In genomic region chr2:107936427-107937359, GRCh38 we compare ENCODE assay signal across 8 cellular contexts. TPM values are rescaled to one million over a fixed set of nuclear protein-coding genes. Genes with fewer than 3 reads are reported as not detected.
DNase-seq lines count a peak whose midpoint lies in the region; ATAC-seq, FAIRE-seq and TF ChIP-seq lines count a peak whose summit lies in the region.

No MANE protein-coding gene starts in this region.

- TF ChIP-seq POLR2A in A549 (IDR thresholded peaks at IDR 0.05; ENCODE audit: low read length): no peak

- no peak for TF ChIP-seq EP300 in A549 (IDR thresholded peaks at IDR 0.05)

- H3K4me3 ChIP-seq in A549: no peak overlapping the region

- peak; percentile 75 to 80 for TF ChIP-seq RAD21 in A549 (conservative IDR thresholded peaks at IDR 0.05 in 1 of 2, IDR thresholded peaks at IDR 0.05 in 1 of 2)

- H3K4me2 ChIP-seq in A549: no peak overlapping the region

- no peaks in the 10 kb centered on the region for H3K4me1 ChIP-seq in A549

- in situ Hi-C loops in SK-MEL-5 (cut with HindIII; ENCODE audit: low pct_unique_long_range_greater_than_20kb, low sequenced_read_pairs): no loop called here

- TF ChIP-seq CTCF in A549 (IDR thresholded peaks at IDR 0.05): peak; percentile 81

- no peak overlapping the region for H3K27ac ChIP-seq in A549

- H3K9me3 ChIP-seq in A549: no peaks in the 10 kb centered on the region

- FAIRE-seq in A549 (lab: Jason Lieb, UNC): no peak

- 19% methylated on average over 5 of the region's 5 CpGs for WGBS in A549 (ENCODE audit: missing lambda C conversion rate)

- CTCF ChIA-PET in A549 (lab: Yijun Ruan, JAX): interaction anchor here (0.6 to 2.9 kb wide), 18 partner anchors 10 to 1303 kb away, joined by 3 to 10 read pairs (median 3); no protein-coding TSS in a partner anchor

- POLR2A ChIA-PET in A549 (lab: Yijun Ruan, JAX): no interaction called here

- DNase-seq in A549 (ENCODE audit: low read depth in 1 of 2, low spot score in 1 of 2) (peak in 1 of 2 experiments; percentile 11), GM03348 (ENCODE audit: low spot score) (peak; percentile 6), SK-MEL-5 (ENCODE audit: low read depth, low spot score) (peak; percentile 40), iPS-NIHi7 (ENCODE audit: extremely low spot score) (peak; percentile 17), LoVo (ENCODE audit: low spot score) (no peak)

- ATAC-seq in A549 (no peak), GM18868 (IDR thresholded peaks at IDR 0.05; ENCODE audit: unreplicated experiment) (no peak), HG03457 (IDR thresholded peaks at IDR 0.05; ENCODE audit: unreplicated experiment) (no peak), GM19035 (IDR thresholded peaks at IDR 0.05; ENCODE audit: unreplicated experiment) (no peak)

TF ChIP-seq in A549, 52 proteins besides CTCF, POLR2A, EP300 and RAD21:
- no peak for TF ChIP-seq HMGXB4 (CRISPR knock-in tag; IDR thresholded peaks at IDR 0.05; ENCODE audit: borderline replicate concordance)
- peak; percentile 77 for TF ChIP-seq SMC3 (IDR thresholded peaks at IDR 0.05)
- peak; percentile 47; the same call in 1 of the 2 replicates for TF ChIP-seq GATA3 (IDR thresholded peaks at IDR 0.05; ENCODE audit: borderline replicate concordance)
- TF ChIP-seq MAZ (IDR thresholded peaks at IDR 0.05; ENCODE audit: borderline replicate concordance, low read depth, low read length): no peak
- no peak for TF ChIP-seq CEBPB (IDR thresholded peaks at IDR 0.05)

RNA-seq across cellular contexts. Expression of gene SLC5A7, which starts 49.6 kb away (rescaled TPM):
- not detected in 2 replicates for polyA plus RNA-seq in A549 (2011; rRNA removed)
- not detected in 2 replicates for polyA plus RNA-seq in A549 (2012; cell fraction: cytosol; rRNA removed)
- not detected in 2 replicates for polyA plus RNA-seq in A549 (2012; cell fraction: nucleus; rRNA removed)
- polyA plus RNA-seq in A549 (2017; fragmentation: RNase III; extraction: RNeasy Plus Mini Kit Qiagen cat#74134 plus additional on column Dnase treatment): not detected in 3 replicates
- not detected in 2 replicates for polyA minus RNA-seq in A549 (2011; rRNA and poly(A)+ RNA removed)
- total RNA-seq in SK-MEL-5 (2014; rRNA removed; shearing (Covaris generic)): not detected in 2 replicates
- polyA plus RNA-seq in SK-MEL-5 (2015; cell fraction: cytosol; rRNA removed): not detected in 2 replicates
- not detected in 2 replicates for polyA plus RNA-seq in SK-MEL-5 (2015; cell fraction: nucleus; rRNA removed)
